In genomic region chr11:108198833-108199232, GRCh38 we compare ENCODE assay signal across 1 cellular context.
TF ChIP-seq lines count a peak whose summit lies in the region.

No MANE protein-coding gene starts in this region.

TF ChIP-seq in H1, 55 proteins besides CTCF, POLR2A, EP300 and RAD21:
- no peak for TF ChIP-seq SP1 (IDR thresholded peaks at IDR 0.05; ENCODE audit: low read depth, low read length)
- TF ChIP-seq EZH2 (IDR thresholded peaks at IDR 0.05; ENCODE audit: low read depth, low read length, severe bottlenecking) = no peak
- TF ChIP-seq CTBP2 (IDR thresholded peaks at IDR 0.05; ENCODE audit: borderline replicate concordance, insufficient read depth, insufficient read length, low read length) = no peak
- no peak for TF ChIP-seq CHD7 (IDR thresholded peaks at IDR 0.05; ENCODE audit: insufficient replicate concordance, low read length)
- TF ChIP-seq KDM1A (IDR thresholded peaks at IDR 0.05; ENCODE audit: borderline replicate concordance, low read length) = no peak
- TF ChIP-seq FOSL1 (IDR thresholded peaks at IDR 0.05; ENCODE audit: insufficient read depth, low read depth, low read length) = no peak
- TF ChIP-seq SUZ12 (IDR thresholded peaks at IDR 0.05; ENCODE audit: low read length) = no peak
- TF ChIP-seq ASH2L (IDR thresholded peaks at IDR 0.05; ENCODE audit: low read length) = no peak
- TF ChIP-seq SIRT6 (IDR thresholded peaks at IDR 0.05; ENCODE audit: low read length) = no peak
- no peak for TF ChIP-seq SRF (IDR thresholded peaks at IDR 0.05; ENCODE audit: low read depth, low read length)
- no peak for TF ChIP-seq ATF3 (IDR thresholded peaks at IDR 0.05; ENCODE audit: insufficient read depth, low read depth, low read length)
- TF ChIP-seq CHD1 (IDR thresholded peaks at IDR 0.05; ENCODE audit: low read depth, low read length) = no peak
